In the genomic region with DNA sequence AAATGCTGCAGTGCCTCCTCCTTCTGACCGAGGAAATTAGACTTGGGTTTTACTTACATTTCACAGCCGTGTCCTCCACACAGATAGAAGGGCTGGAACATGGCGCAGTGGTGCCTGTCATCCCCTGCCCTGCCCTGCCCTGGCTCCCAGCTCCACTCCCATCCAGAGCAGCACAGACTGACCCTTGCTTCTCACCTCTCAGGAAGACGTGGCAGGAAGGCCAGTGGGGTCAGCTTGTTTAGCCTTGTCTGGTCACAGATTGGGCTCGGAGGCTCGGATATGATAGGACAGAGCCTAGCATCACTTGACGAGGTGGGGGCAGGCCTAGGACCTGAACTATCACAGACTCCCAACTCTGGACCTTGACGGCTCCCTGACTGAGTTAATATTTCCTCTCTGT, we compare ENCODE assay signal across 18 cellular contexts.
DNase-seq lines count a peak whose midpoint lies in the region; ATAC-seq and TF ChIP-seq lines count a peak whose summit lies in the region.
"Had no signal": no experiment of that assay in that cellular context is flagged by ENCODE, and none has a peak within 500 bp of the region (broad histone marks: within the 10 kb centered on the region; RNA-seq: fewer than 3 reads in every experiment).

No MANE protein-coding gene starts in this region.

- H3K4me1 Mint-ChIP-seq in stimulated activated naive CD8-positive, alpha-beta T cell treated with anti-CD3 and anti-CD28 coated beads, Interleukin-15, Interleukin-2, amounts not matched to agents 100 ng/mL and 50 ng/mL, for 24 hours (ENCODE audit: low read depth) = peaks cover 4% of the 10 kb centered on the region
- H3K4me1 Mint-ChIP-seq in T-helper 17 cell = peaks cover 12% of the 10 kb centered on the region

- no peaks in the 10 kb centered on the region for H3K9me3 Mint-ChIP-seq in stimulated activated naive CD8-positive, alpha-beta T cell treated with anti-CD3 and anti-CD28 coated beads, Interleukin-15, Interleukin-2, amounts not matched to agents 100 ng/mL and 50 ng/mL, for 24 hours
- H3K9me3 Mint-ChIP-seq: activated CD4-positive, alpha-beta T cell treated with anti-CD3 and anti-CD28 coated beads, Interleukin-2, amount 10 ng/mL, durations not matched to agents 7 days and 5 days; CD8-positive, alpha-beta T cell had no signal

- DNase-seq in stimulated activated naive CD8-positive, alpha-beta T cell treated with anti-CD3 and anti-CD28 coated beads, Interleukin-15, Interleukin-2, amounts not matched to agents 100 U/mL and 50 U/mL, for 24 hours = no peak
- DNase-seq in T-helper 17 cell (no peak), mucosa of gallbladder (ENCODE audit: low spot score) (peak; percentile 32), HEK293T (ENCODE audit: extremely low spot score) (no peak), left lobe of liver (ENCODE audit: low spot score) (no peak)
- no peak for DNase-seq in activated CD4-positive, alpha-beta T cell treated with anti-CD3 and anti-CD28 coated beads, Interleukin-2, amount 50 U/mL, for 4 hours
- DNase-seq in activated CD8-positive, alpha-beta memory T cell treated with anti-CD3 and anti-CD28 coated beads, Interleukin-2, amount 50 U/mL, for 48 hours = no peak
- DNase-seq: activated CD4-positive, alpha-beta T cell treated with anti-CD3 and anti-CD28 coated beads, Interleukin-2, amount 10 ng/mL, durations not matched to agents 7 days and 5 days; CD8-positive, alpha-beta T cell; cerebellar nuclear complex; effector CD4-positive, alpha-beta T cell; lower lobe of right lung; SHP77; SW 1271 had no signal

- no peaks in the 10 kb centered on the region for H3K36me3 Mint-ChIP-seq in stimulated activated naive CD8-positive, alpha-beta T cell treated with anti-CD3 and anti-CD28 coated beads, Interleukin-15, Interleukin-2, amounts not matched to agents 100 ng/mL and 50 ng/mL, for 24 hours (ENCODE audit: low read depth)
- no peaks in the 10 kb centered on the region for H3K36me3 Mint-ChIP-seq in T-helper 17 cell (ENCODE audit: low read depth)
- H3K36me3 Mint-ChIP-seq: CD8-positive, alpha-beta T cell had no signal

- POLR2A ChIA-PET in HEK293T (lab: Yijun Ruan, JAX) = interaction anchor here (1.2 to 1.8 kb wide), 5 partner anchors 12 to 104 kb away, joined by 3 to 10 read pairs (median 6); no protein-coding TSS in a partner anchor

- ATAC-seq in stimulated activated naive CD8-positive, alpha-beta T cell treated with anti-CD3 and anti-CD28 coated beads, Interleukin-15, Interleukin-2, amounts not matched to agents 100 U/mL and 50 U/mL, for 24 hours = no peak
- ATAC-seq in T-helper 17 cell = no peak
- ATAC-seq in left lobe of liver = no peak

- no peaks in the 10 kb centered on the region for H3K9me3 ChIP-seq in T-helper 17 cell (ENCODE audit: control insufficient read depth, low read length, poor library complexity, severe bottlenecking)
- H3K9me3 ChIP-seq: ascending aorta, HAP-1, lower lobe of right lung, tibial nerve had no signal

- CTCF ChIA-PET in HEK293T (lab: Yijun Ruan, JAX) = interaction anchor here (0.8 to 2.3 kb wide), 18 partner anchors 13 to 549 kb away, joined by 3 to 27 read pairs (median 8); a partner anchor contains a TSS

- no peaks in the 10 kb centered on the region for H3K27me3 Mint-ChIP-seq in stimulated activated naive CD8-positive, alpha-beta T cell treated with anti-CD3 and anti-CD28 coated beads, Interleukin-15, Interleukin-2, amounts not matched to agents 100 ng/mL and 50 ng/mL, for 24 hours
- H3K27me3 Mint-ChIP-seq in T-helper 17 cell = peaks cover 13% of the 10 kb centered on the region

- peak overlapping the region; percentile 70 for H3K27ac Mint-ChIP-seq in stimulated activated naive CD8-positive, alpha-beta T cell treated with anti-CD3 and anti-CD28 coated beads, Interleukin-15, Interleukin-2, amounts not matched to agents 100 ng/mL and 50 ng/mL, for 24 hours
- no peak overlapping the region for H3K27ac Mint-ChIP-seq in T-helper 17 cell
- H3K27ac Mint-ChIP-seq: activated CD4-positive, alpha-beta T cell treated with anti-CD3 and anti-CD28 coated beads, Interleukin-2, amount 10 ng/mL, durations not matched to agents 7 days and 5 days; CD8-positive, alpha-beta T cell had no signal

- peak overlapping the region; percentile 76 for H3K4me3 Mint-ChIP-seq in stimulated activated naive CD8-positive, alpha-beta T cell treated with anti-CD3 and anti-CD28 coated beads, Interleukin-15, Interleukin-2, amounts not matched to agents 100 ng/mL and 50 ng/mL, for 24 hours
- H3K4me3 Mint-ChIP-seq in T-helper 17 cell = peak overlapping the region; percentile 83

TF ChIP-seq in HEK293T, 16 proteins besides CTCF, POLR2A, EP300 and RAD21:
- TF ChIP-seq BHLHE40 (IDR thresholded peaks at IDR 0.05; ENCODE audit: borderline replicate concordance) (no peak), ARNT (IDR thresholded peaks at IDR 0.05) (no peak), SUZ12 (IDR thresholded peaks at IDR 0.05) (no peak), HDGF (IDR thresholded peaks at IDR 0.05; ENCODE audit: borderline replicate concordance) (no peak), LEF1 (IDR thresholded peaks at IDR 0.05; ENCODE audit: borderline replicate concordance) (no peak), FOXM1 (IDR thresholded peaks at IDR 0.05; ENCODE audit: borderline replicate concordance) (no peak), L3MBTL2 (conservative IDR thresholded peaks at IDR 0.05) (no peak), TARDBP (IDR thresholded peaks at IDR 0.05) (no peak)
- TF ChIP-seq, protein P1, sequence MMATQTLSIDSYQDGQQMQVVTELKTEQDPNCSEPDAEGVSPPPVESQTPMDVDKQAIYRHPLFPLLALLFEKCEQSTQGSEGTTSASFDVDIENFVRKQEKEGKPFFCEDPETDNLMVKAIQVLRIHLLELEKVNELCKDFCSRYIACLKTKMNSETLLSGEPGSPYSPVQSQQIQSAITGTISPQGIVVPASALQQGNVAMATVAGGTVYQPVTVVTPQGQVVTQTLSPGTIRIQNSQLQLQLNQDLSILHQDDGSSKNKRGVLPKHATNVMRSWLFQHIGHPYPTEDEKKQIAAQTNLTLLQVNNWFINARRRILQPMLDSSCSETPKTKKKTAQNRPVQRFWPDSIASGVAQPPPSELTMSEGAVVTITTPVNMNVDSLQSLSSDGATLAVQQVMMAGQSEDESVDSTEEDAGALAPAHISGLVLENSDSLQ (IDR thresholded peaks at IDR 0.05) = no peak
